ENCODE assay signal across 1 cellular context in the genomic region with DNA sequence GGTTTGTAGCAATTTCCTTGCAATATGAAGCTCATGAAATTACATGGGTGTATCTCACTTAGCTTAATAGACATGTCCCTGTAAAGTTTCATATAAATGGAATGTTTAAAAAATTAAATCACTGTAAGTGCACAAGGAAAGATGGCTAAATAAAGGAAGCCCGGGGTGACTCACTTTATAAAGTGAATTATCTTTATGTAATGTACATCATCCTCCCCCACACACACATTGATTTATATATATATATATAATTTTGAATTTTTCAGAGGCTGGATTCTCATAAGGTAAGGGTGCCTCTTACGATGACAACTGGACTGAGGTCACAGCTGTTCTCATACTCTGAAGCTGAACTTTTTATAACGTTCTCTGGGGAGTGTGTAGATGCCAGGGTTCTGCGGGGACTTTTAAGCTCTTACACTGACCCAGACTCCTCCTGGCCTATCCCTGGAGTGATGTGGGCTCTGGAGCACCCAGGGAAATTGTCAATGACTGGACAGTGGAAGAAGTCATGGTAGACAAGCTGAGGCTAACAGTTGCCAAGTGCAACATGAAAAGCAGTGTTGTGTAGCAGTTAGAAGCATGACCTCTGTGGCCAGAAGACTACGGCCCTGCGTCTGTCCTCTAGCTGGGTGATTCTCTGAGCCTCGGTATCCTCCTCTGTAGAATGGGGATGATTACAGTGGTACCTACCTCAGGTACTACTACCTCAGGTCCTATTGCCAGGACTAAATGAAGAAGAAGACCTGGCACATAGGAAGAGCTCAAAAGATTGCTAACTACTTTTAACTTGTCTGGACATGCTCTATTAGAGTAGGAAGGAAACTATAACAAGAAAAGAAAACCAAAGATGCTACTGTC.
A peak's percentile ranks its signal among the peaks of the same experiment; 100 is the strongest.
TF ChIP-seq lines count a peak whose summit lies in the region.

No MANE protein-coding gene starts in this region.

TF ChIP-seq in IMR-90, 13 proteins besides CTCF, POLR2A, EP300 and RAD21:
- TF ChIP-seq CEBPB (IDR thresholded peaks at IDR 0.05; ENCODE audit: low read depth, low read length) (peak; percentile 12; the same call in 1 of the 2 replicates), FOS (IDR thresholded peaks at IDR 0.05; ENCODE audit: low read depth, low read length) (peak; percentile 26; the same call in 1 of the 2 replicates)
- TF ChIP-seq, protein P1, sequence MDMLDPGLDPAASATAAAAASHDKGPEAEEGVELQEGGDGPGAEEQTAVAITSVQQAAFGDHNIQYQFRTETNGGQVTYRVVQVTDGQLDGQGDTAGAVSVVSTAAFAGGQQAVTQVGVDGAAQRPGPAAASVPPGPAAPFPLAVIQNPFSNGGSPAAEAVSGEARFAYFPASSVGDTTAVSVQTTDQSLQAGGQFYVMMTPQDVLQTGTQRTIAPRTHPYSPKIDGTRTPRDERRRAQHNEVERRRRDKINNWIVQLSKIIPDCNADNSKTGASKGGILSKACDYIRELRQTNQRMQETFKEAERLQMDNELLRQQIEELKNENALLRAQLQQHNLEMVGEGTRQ (IDR thresholded peaks at IDR 0.05; ENCODE audit: low read depth, low read length): no peak
